In the genomic region with DNA sequence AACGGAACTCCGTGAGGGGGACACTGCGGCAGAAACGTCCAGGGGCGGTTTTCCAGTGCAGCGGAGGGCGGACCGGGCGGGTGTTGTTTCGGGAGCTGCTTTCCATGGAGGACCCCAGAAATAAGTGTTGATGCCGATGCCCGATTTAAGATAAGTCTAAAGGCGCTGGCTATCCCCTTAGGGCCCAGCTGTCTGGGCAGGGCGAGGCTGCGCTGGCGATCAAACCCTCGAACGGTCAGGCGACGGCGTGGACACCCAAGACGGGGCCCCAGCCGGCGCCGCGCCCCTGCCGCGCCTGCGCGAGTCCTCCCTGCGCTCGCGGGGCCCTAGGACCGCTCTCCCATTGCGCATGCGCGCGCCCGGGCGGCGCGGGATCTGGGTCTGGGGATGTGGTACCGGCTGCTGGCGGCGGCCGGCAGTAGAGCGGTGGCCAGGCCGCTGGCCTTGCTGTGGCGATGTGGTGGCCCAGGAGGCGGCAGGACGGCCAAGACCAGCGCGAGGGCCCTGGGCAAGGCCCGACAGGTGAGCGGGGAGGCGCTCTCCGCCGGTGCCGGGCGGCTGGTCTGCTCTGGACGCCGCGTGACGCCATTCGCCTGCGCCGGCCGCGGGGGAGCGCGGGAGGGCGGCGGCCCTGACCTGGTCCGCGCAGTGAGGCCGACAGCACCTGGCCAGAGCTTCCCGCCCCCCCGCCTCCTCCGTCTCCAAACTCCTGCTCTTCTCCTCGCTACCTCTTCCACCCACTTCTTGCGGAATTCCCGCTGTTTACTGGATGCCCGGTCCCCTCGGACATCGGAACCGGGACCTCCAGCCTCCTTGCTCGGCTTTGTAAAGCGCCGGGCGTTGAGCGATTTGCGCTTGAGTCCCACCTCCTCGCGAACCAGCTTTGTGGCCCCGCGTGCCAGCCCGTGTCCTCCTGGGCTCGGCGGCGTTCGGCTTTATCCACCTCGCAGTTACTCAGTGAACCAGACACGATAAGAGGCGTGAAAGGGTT, we compare ENCODE assay signal across 1 cellular context.
TF ChIP-seq lines count a peak whose summit lies in the region.

No MANE protein-coding gene starts in this region.

TF ChIP-seq in HepG2, 621 proteins besides CTCF, POLR2A, EP300 and RAD21 (continued from another document and continues in another):
- TF ChIP-seq, protein P1, sequence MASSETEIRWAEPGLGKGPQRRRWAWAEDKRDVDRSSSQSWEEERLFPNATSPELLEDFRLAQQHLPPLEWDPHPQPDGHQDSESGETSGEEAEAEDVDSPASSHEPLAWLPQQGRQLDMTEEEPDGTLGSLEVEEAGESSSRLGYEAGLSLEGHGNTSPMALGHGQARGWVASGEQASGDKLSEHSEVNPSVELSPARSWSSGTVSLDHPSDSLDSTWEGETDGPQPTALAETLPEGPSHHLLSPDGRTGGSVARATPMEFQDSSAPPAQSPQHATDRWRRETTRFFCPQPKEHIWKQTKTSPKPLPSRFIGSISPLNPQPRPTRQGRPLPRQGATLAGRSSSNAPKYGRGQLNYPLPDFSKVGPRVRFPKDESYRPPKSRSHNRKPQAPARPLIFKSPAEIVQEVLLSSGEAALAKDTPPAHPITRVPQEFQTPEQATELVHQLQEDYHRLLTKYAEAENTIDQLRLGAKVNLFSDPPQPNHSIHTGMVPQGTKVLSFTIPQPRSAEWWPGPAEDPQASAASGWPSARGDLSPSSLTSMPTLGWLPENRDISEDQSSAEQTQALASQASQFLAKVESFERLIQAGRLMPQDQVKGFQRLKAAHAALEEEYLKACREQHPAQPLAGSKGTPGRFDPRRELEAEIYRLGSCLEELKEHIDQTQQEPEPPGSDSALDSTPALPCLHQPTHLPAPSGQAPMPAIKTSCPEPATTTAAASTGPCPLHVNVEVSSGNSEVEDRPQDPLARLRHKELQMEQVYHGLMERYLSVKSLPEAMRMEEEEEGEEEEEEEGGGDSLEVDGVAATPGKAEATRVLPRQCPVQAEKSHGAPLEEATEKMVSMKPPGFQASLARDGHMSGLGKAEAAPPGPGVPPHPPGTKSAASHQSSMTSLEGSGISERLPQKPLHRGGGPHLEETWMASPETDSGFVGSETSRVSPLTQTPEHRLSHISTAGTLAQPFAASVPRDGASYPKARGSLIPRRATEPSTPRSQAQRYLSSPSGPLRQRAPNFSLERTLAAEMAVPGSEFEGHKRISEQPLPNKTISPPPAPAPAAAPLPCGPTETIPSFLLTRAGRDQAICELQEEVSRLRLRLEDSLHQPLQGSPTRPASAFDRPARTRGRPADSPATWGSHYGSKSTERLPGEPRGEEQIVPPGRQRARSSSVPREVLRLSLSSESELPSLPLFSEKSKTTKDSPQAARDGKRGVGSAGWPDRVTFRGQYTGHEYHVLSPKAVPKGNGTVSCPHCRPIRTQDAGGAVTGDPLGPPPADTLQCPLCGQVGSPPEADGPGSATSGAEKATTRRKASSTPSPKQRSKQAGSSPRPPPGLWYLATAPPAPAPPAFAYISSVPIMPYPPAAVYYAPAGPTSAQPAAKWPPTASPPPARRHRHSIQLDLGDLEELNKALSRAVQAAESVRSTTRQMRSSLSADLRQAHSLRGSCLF (CRISPR knock-in tag; IDR thresholded peaks at IDR 0.05; ENCODE audit: borderline replicate concordance), result no peak
- TF ChIP-seq ZNF33B (CRISPR knock-in tag; IDR thresholded peaks at IDR 0.05), result peak; percentile 63; the same call in 1 of the 2 replicates
- no peak for TF ChIP-seq ZFP36L1 (CRISPR knock-in tag; IDR thresholded peaks at IDR 0.05)
- no peak for TF ChIP-seq TCF7L2 (IDR thresholded peaks at IDR 0.05; ENCODE audit: low read depth, low read length)
- TF ChIP-seq FOXJ3 (CRISPR knock-in tag; IDR thresholded peaks at IDR 0.05; ENCODE audit: borderline replicate concordance), result no peak
- TF ChIP-seq CC2D1A (CRISPR knock-in tag; IDR thresholded peaks at IDR 0.05), result no peak
- TF ChIP-seq, protein P2, sequence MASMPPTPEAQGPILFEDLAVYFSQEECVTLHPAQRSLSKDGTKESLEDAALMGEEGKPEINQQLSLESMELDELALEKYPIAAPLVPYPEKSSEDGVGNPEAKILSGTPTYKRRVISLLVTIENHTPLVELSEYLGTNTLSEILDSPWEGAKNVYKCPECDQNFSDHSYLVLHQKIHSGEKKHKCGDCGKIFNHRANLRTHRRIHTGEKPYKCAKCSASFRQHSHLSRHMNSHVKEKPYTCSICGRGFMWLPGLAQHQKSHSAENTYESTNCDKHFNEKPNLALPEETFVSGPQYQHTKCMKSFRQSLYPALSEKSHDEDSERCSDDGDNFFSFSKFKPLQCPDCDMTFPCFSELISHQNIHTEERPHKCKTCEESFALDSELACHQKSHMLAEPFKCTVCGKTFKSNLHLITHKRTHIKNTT (CRISPR knock-in tag; IDR thresholded peaks at IDR 0.05), result peak; percentile 85
- TF ChIP-seq TP53 (CRISPR knock-in tag; conservative IDR thresholded peaks at IDR 0.05), result peak; percentile 77; the same call in 1 of the 2 replicates
- no peak for TF ChIP-seq HMGA1 (CRISPR knock-in tag; conservative IDR thresholded peaks at IDR 0.05)
- TF ChIP-seq ISX (CRISPR knock-in tag; conservative IDR thresholded peaks at IDR 0.05), result no peak; the same call in 1 of the 2 replicates
- TF ChIP-seq MYC (CRISPR knock-in tag; IDR thresholded peaks at IDR 0.05; ENCODE audit: borderline replicate concordance), result peak; percentile 97
- no peak; the same call in none of the 2 replicates for TF ChIP-seq ZNF138 (CRISPR knock-in tag; IDR thresholded peaks at IDR 0.05; ENCODE audit: low read depth)
- TF ChIP-seq TBX3 (IDR thresholded peaks at IDR 0.05; ENCODE audit: borderline replicate concordance), result no peak
- TF ChIP-seq, protein P3, sequence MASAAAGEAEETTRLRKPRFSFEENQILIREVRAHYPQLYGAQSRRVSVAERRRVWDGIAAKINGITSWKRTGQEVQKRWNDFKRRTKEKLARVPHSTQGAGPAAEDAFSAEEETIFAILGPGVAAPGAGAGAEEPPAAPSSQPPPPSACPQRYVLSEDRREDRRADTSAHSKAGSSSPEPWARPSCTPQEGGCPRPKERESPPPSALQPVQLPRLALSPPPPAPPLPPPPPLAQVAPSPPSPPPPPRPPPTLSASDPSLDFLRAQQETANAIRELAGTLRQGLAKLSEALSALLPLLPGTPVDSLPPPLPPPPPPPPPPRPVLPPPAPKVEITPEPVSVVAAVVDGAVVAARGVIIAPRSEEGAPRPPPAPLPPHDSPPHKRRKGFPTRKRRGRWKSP (CRISPR knock-in tag; IDR thresholded peaks at IDR 0.05), result peak; percentile 96
- no peak for TF ChIP-seq ZNF207 (IDR thresholded peaks at IDR 0.05; ENCODE audit: borderline replicate concordance)
- TF ChIP-seq, protein P4, sequence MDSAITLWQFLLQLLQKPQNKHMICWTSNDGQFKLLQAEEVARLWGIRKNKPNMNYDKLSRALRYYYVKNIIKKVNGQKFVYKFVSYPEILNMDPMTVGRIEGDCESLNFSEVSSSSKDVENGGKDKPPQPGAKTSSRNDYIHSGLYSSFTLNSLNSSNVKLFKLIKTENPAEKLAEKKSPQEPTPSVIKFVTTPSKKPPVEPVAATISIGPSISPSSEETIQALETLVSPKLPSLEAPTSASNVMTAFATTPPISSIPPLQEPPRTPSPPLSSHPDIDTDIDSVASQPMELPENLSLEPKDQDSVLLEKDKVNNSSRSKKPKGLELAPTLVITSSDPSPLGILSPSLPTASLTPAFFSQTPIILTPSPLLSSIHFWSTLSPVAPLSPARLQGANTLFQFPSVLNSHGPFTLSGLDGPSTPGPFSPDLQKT (CRISPR knock-in tag; IDR thresholded peaks at IDR 0.05; ENCODE audit: borderline replicate concordance), result no peak
- TF ChIP-seq, protein P5, sequence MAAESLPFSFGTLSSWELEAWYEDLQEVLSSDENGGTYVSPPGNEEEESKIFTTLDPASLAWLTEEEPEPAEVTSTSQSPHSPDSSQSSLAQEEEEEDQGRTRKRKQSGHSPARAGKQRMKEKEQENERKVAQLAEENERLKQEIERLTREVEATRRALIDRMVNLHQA (CRISPR knock-in tag; IDR thresholded peaks at IDR 0.05), result no peak
- no peak for TF ChIP-seq NBN (conservative IDR thresholded peaks at IDR 0.05)
- TF ChIP-seq, protein P6, sequence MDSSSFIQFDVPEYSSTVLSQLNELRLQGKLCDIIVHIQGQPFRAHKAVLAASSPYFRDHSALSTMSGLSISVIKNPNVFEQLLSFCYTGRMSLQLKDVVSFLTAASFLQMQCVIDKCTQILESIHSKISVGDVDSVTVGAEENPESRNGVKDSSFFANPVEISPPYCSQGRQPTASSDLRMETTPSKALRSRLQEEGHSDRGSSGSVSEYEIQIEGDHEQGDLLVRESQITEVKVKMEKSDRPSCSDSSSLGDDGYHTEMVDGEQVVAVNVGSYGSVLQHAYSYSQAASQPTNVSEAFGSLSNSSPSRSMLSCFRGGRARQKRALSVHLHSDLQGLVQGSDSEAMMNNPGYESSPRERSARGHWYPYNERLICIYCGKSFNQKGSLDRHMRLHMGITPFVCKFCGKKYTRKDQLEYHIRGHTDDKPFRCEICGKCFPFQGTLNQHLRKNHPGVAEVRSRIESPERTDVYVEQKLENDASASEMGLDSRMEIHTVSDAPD (CRISPR knock-in tag; IDR thresholded peaks at IDR 0.05), result peak; percentile 36; the same call in 1 of the 2 replicates
- TF ChIP-seq, protein P7, sequence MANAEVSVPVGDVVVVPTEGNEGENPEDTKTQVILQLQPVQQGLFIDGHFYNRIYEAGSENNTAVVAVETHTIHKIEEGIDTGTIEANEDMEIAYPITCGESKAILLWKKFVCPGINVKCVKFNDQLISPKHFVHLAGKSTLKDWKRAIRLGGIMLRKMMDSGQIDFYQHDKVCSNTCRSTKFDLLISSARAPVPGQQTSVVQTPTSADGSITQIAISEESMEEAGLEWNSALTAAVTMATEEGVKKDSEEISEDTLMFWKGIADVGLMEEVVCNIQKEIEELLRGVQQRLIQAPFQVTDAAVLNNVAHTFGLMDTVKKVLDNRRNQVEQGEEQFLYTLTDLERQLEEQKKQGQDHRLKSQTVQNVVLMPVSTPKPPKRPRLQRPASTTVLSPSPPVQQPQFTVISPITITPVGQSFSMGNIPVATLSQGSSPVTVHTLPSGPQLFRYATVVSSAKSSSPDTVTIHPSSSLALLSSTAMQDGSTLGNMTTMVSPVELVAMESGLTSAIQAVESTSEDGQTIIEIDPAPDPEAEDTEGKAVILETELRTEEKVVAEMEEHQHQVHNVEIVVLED (CRISPR knock-in tag; IDR thresholded peaks at IDR 0.05; ENCODE audit: borderline replicate concordance), result peak; percentile 88
- TF ChIP-seq CEBPB (IDR thresholded peaks at IDR 0.05; ENCODE audit: borderline replicate concordance, low read depth, low read length), result no peak
- no peak for TF ChIP-seq ZBTB8A (CRISPR knock-in tag; IDR thresholded peaks at IDR 0.05; ENCODE audit: borderline replicate concordance, low read depth)
- TF ChIP-seq RXRB (CRISPR knock-in tag; IDR thresholded peaks at IDR 0.05; ENCODE audit: borderline replicate concordance), result peak; percentile 41; the same call in 1 of the 2 replicates
- TF ChIP-seq AGO1 (IDR thresholded peaks at IDR 0.05; ENCODE audit: low read depth, low read length, poor library complexity, severe bottlenecking), result no peak
- no peak for TF ChIP-seq ZC3H4 (CRISPR knock-in tag; IDR thresholded peaks at IDR 0.05; ENCODE audit: borderline replicate concordance)
- TF ChIP-seq ZFP1 (CRISPR knock-in tag; IDR thresholded peaks at IDR 0.05), result peak; percentile 29; the same call in 1 of the 2 replicates
- peak; percentile 82; the same call in 1 of the 2 replicates for TF ChIP-seq MAZ (IDR thresholded peaks at IDR 0.05; ENCODE audit: borderline replicate concordance, low read depth, low read length)
- TF ChIP-seq MAZ (CRISPR knock-in tag; IDR thresholded peaks at IDR 0.05; ENCODE audit: low read depth), result peak; percentile 87
- peak; percentile 84 for TF ChIP-seq MED1 (CRISPR knock-in tag; IDR thresholded peaks at IDR 0.05)
- peak; percentile 86 for TF ChIP-seq HDAC1 (CRISPR knock-in tag; IDR thresholded peaks at IDR 0.05)
- TF ChIP-seq ZNF619 (CRISPR knock-in tag; IDR thresholded peaks at IDR 0.05), result peak; percentile 47
- peak; percentile 54; the same call in 1 of the 2 replicates for TF ChIP-seq HIVEP1 (CRISPR knock-in tag; IDR thresholded peaks at IDR 0.05)
- peak; percentile 67; the same call in 1 of the 2 replicates for TF ChIP-seq TBP (CRISPR knock-in tag; IDR thresholded peaks at IDR 0.05)
- TF ChIP-seq TAF15 (IDR thresholded peaks at IDR 0.05; ENCODE audit: low read depth, low read length, poor library complexity, severe bottlenecking), result peak; percentile 84
- TF ChIP-seq, protein P8, sequence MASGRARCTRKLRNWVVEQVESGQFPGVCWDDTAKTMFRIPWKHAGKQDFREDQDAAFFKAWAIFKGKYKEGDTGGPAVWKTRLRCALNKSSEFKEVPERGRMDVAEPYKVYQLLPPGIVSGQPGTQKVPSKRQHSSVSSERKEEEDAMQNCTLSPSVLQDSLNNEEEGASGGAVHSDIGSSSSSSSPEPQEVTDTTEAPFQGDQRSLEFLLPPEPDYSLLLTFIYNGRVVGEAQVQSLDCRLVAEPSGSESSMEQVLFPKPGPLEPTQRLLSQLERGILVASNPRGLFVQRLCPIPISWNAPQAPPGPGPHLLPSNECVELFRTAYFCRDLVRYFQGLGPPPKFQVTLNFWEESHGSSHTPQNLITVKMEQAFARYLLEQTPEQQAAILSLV (CRISPR knock-in tag; IDR thresholded peaks at IDR 0.05; ENCODE audit: borderline replicate concordance), result peak; percentile 96; the same call in 1 of the 2 replicates
- peak; percentile 32; the same call in 1 of the 2 replicates for TF ChIP-seq NCOR1 (IDR thresholded peaks at IDR 0.05; ENCODE audit: borderline replicate concordance, low read length)
- no peak; the same call in 1 of the 2 replicates for TF ChIP-seq GTF2F1 (IDR thresholded peaks at IDR 0.05; ENCODE audit: low read length)
- TF ChIP-seq EED (CRISPR knock-in tag; IDR thresholded peaks at IDR 0.05), result peak; percentile 55; the same call in 1 of the 2 replicates
